ENCODE assay signal across 1 cellular context in the genomic region with DNA sequence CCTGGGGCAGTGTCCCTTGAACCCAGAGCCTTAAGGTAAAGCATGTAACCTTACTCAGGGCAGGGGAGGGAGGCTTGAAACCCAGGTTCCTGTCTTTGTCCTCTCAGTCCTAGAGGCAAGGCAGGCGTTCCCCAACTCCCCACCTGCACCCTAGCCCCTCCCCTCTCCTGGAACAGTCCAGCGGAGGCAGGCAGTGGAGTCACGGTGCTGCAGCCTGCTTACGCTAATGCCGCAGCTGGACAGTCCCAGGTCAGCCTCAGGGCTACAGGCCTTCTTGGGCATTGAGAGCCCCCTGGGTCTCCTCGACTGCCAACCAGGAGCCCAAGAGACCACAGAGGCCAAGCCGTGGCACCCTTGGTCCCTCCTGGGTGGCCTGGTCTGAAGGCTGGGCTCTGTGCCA.
TF ChIP-seq lines count a peak whose summit lies in the region.

No MANE protein-coding gene starts in this region.

TF ChIP-seq in HepG2, 621 proteins besides CTCF, POLR2A, EP300 and RAD21:
- peak; percentile 56 for TF ChIP-seq HNRNPLL (IDR thresholded peaks at IDR 0.05; ENCODE audit: low read depth, low read length, poor library complexity, severe bottlenecking)
- no peak for TF ChIP-seq ZSCAN12 (CRISPR knock-in tag; IDR thresholded peaks at IDR 0.05)
